Comparison of ENCODE assay signal across 2 cellular contexts in genomic region chr3:64872385-64872784, GRCh38.
TF ChIP-seq lines count a peak whose summit lies in the region.

No MANE protein-coding gene starts in this region.

TF ChIP-seq in SK-N-SH, 30 proteins besides CTCF, POLR2A, EP300 and RAD21 (continued from another document):
- TF ChIP-seq IRF3 (IDR thresholded peaks at IDR 0.05; ENCODE audit: low read depth, low read length) (no peak), POLR2AphosphoS5 (IDR thresholded peaks at IDR 0.05; ENCODE audit: low read depth, low read length) (no peak), FOXM1 (IDR thresholded peaks at IDR 0.05; ENCODE audit: low read depth) (no peak), USF1 (IDR thresholded peaks at IDR 0.05; ENCODE audit: borderline replicate concordance, low read depth) (no peak), FOXJ3 (CRISPR knock-in tag; IDR thresholded peaks at IDR 0.05) (no peak), NFIC (IDR thresholded peaks at IDR 0.05; ENCODE audit: borderline replicate concordance) (no peak), TAF1 (IDR thresholded peaks at IDR 0.05; ENCODE audit: borderline replicate concordance, low read depth, low read length) (no peak), RXRA (IDR thresholded peaks at IDR 0.05; ENCODE audit: borderline replicate concordance, low read depth) (no peak)

TF ChIP-seq in SK-N-SH treated with all-trans-retinoic acid at 6 μM for 48 hours, 23 proteins besides CTCF, POLR2A, EP300 and RAD21 (continued from another document):
- TF ChIP-seq PATZ1 (CRISPR knock-in tag; IDR thresholded peaks at IDR 0.05; ENCODE audit: borderline replicate concordance), result no peak
- no peak for TF ChIP-seq CSDC2 (CRISPR knock-in tag; IDR thresholded peaks at IDR 0.05)
- TF ChIP-seq ZNF70 (CRISPR knock-in tag; IDR thresholded peaks at IDR 0.05), result no peak
- TF ChIP-seq ZFP30 (CRISPR knock-in tag; IDR thresholded peaks at IDR 0.05), result no peak
- no peak for TF ChIP-seq ISL1 (CRISPR knock-in tag; IDR thresholded peaks at IDR 0.05)
